ENCODE assay signal across 8 cellular contexts in genomic region chr5:96885518-96886338, GRCh38. TPM values are rescaled to one million over a fixed set of nuclear protein-coding genes. Genes with fewer than 3 reads are reported as not detected.
DNase-seq lines count a peak whose midpoint lies in the region; ATAC-seq and TF ChIP-seq lines count a peak whose summit lies in the region.
"Had no signal": no experiment of that assay in that cellular context is flagged by ENCODE, and none has a peak within 500 bp of the region (broad histone marks: within the 10 kb centered on the region; RNA-seq: fewer than 3 reads in every experiment).

No MANE protein-coding gene starts in this region.

- H3K4me3 ChIP-seq in OCI-LY3 (ENCODE audit: low read length) (peak overlapping the region; percentile 31; the same call in 1 of the 2 replicates), mucosa of rectum (ENCODE audit: low read length in 2 of 2) (no peak overlapping the region), esophagus squamous epithelium (no peak overlapping the region), right atrium auricular region (no peak overlapping the region), ovary (no peak overlapping the region)
- H3K4me3 ChIP-seq: SJSA1 had no signal

- H3K4me1 ChIP-seq in OCI-LY3 (ENCODE audit: low read length), result peaks cover 42% of the 10 kb centered on the region
- peaks cover 5 to 13% of the 10 kb centered on the region in 2 donors for H3K4me1 ChIP-seq in mucosa of rectum (ENCODE audit: control insufficient read depth in 2 of 2, insufficient read depth in 2 of 2, low read length in 2 of 2)
- H3K4me1 ChIP-seq in esophagus squamous epithelium, result peaks cover 0 to 34% (median 18%) of the 10 kb centered on the region in 3 donors
- H3K4me1 ChIP-seq in right atrium auricular region, result peaks cover 0 to 10% of the 10 kb centered on the region in 2 donors
- H3K4me1 ChIP-seq in ovary (ENCODE audit: insufficient read depth), result no peaks in the 10 kb centered on the region

- DNase-seq in esophagus squamous epithelium (lab: John Stamatoyannopoulos, UW) (no peak), right atrium auricular region (ENCODE audit: low spot score) (no peak), ovary (no peak)

- peak overlapping the region; percentile 56 for H3K4me2 ChIP-seq in OCI-LY3 (ENCODE audit: low read length)

- no peak overlapping the region for H2AFZ ChIP-seq in OCI-LY3 (ENCODE audit: low read depth, low read length)

- TF ChIP-seq EP300 in ovary (IDR thresholded peaks at IDR 0.05), result no peak

- H3K9ac ChIP-seq in OCI-LY3 (ENCODE audit: low read length), result peak overlapping the region; percentile 13; the same call in 1 of the 2 replicates
- H3K9ac ChIP-seq in mucosa of rectum (ENCODE audit: low read depth in 1 of 2, low read length in 2 of 2), result no peak overlapping the region

- ATAC-seq in GM18909 (IDR thresholded peaks at IDR 0.05; ENCODE audit: poor library complexity, unreplicated experiment) (peak; percentile 94), HG02798 (IDR thresholded peaks at IDR 0.05; ENCODE audit: poor library complexity, unreplicated experiment) (peak; percentile 91)

- H3K79me2 ChIP-seq in OCI-LY3 (ENCODE audit: low read length), result peaks cover 38% of the 10 kb centered on the region

- no peak for TF ChIP-seq POLR2A in esophagus squamous epithelium (IDR thresholded peaks at IDR 0.05)
- no peak for TF ChIP-seq POLR2A in ovary (IDR thresholded peaks at IDR 0.05)

- H4K20me1 ChIP-seq in OCI-LY3 (ENCODE audit: insufficient read depth, low read length), result peaks cover 4% of the 10 kb centered on the region; the same call in 1 of the 2 replicates

- WGBS in esophagus squamous epithelium, 2 donors, result 55 to 70% methylated on average over 5 of the region's 5 CpGs
- 82 to 85% (median 82%) methylated on average over 5 of the region's 5 CpGs for WGBS in ovary, 3 donors

- intact Hi-C loops in esophagus squamous epithelium (cut with DNase I), result no loop called here
- intact Hi-C loops in ovary (cut with DNase I), result no loop called here

- H3K9me3 ChIP-seq in OCI-LY3 (ENCODE audit: insufficient read depth, low read length) (no peaks in the 10 kb centered on the region), mucosa of rectum (ENCODE audit: control insufficient read depth in 2 of 2, low read length in 2 of 2) (no peaks in the 10 kb centered on the region), esophagus squamous epithelium (no peaks in the 10 kb centered on the region), right atrium auricular region (no peaks in the 10 kb centered on the region), ovary (no peaks in the 10 kb centered on the region)
- H3K9me3 ChIP-seq: SJSA1 had no signal

- H3K27ac ChIP-seq in OCI-LY3 (ENCODE audit: low read length), result peak overlapping the region; percentile 47
- H3K27ac ChIP-seq in mucosa of rectum (ENCODE audit: low read depth in 2 of 2, low read length in 2 of 2), result peak overlapping the region; percentile 8 to 24
- H3K27ac ChIP-seq in esophagus squamous epithelium, result peak overlapping the region in 2 of 4 donors; percentile 11 to 27
- no peak overlapping the region for H3K27ac ChIP-seq in right atrium auricular region
- H3K27ac ChIP-seq in ovary, result no peak overlapping the region
- H3K27ac ChIP-seq: SJSA1 had no signal

- no peaks in the 10 kb centered on the region for H3K27me3 ChIP-seq in OCI-LY3 (ENCODE audit: low read depth, low read length)
- no peaks in the 10 kb centered on the region for H3K27me3 ChIP-seq in mucosa of rectum (ENCODE audit: control insufficient read depth in 2 of 2, insufficient read depth in 2 of 2, low read length in 2 of 2)
- H3K27me3 ChIP-seq in esophagus squamous epithelium, result no peaks in the 10 kb centered on the region
- H3K27me3 ChIP-seq in right atrium auricular region, result no peaks in the 10 kb centered on the region
- no peaks in the 10 kb centered on the region for H3K27me3 ChIP-seq in ovary
- H3K27me3 ChIP-seq: SJSA1 had no signal

- TF ChIP-seq CTCF in OCI-LY3 (IDR thresholded peaks at IDR 0.05; ENCODE audit: low read depth, low read length), result no peak
- TF ChIP-seq CTCF in esophagus squamous epithelium (IDR thresholded peaks at IDR 0.05), result no peak
- no peak for TF ChIP-seq CTCF in right atrium auricular region (IDR thresholded peaks at IDR 0.05)
- no peak for TF ChIP-seq CTCF in ovary (IDR thresholded peaks at IDR 0.05)

- peaks cover 70% of the 10 kb centered on the region for H3K36me3 ChIP-seq in OCI-LY3 (replicated peaks; ENCODE audit: low read depth, low read length)
- peaks cover 23 to 29% of the 10 kb centered on the region in 2 donors for H3K36me3 ChIP-seq in mucosa of rectum (ENCODE audit: control insufficient read depth in 2 of 2, insufficient read depth in 2 of 2, low read length in 2 of 2)
- peaks cover 0 to 77% (median 0%) of the 10 kb centered on the region in 3 donors for H3K36me3 ChIP-seq in esophagus squamous epithelium
- H3K36me3 ChIP-seq in right atrium auricular region, result no peaks in the 10 kb centered on the region
- H3K36me3 ChIP-seq in ovary, result no peaks in the 10 kb centered on the region

RNA-seq across cellular contexts. Expression of gene ERAP2, which starts 9.4 kb away (rescaled TPM):
- total RNA-seq in esophagus squamous epithelium (10 to 100 TPM in 3 of 4 donors, 1 to 10 TPM in 1; 5.7 to 20.9 (median 13.7) TPM), right atrium auricular region (1 to 10 TPM; 5.5 to 5.9 TPM), ovary (10 to 100 TPM in 6 of 7 donors, 1 to 10 TPM in 1; 5.2 to 22.0 (median 15.9) TPM)
- 10 to 100 TPM in 1 of 2 donors, 1 to 10 TPM in 1; 1.3 to 19.2 TPM for polyA plus RNA-seq in ovary

RNA-seq across cellular contexts. Expression of gene LNPEP, which starts 50.2 kb away (rescaled TPM):
- 10 to 100 TPM; 32.0 to 48.1 (median 36.0) TPM for total RNA-seq in esophagus squamous epithelium
- 10 to 100 TPM; 50.2 to 60.0 TPM for total RNA-seq in right atrium auricular region
- total RNA-seq in ovary, result 10 to 100 TPM; 22.1 to 45.5 (median 34.5) TPM
- polyA plus RNA-seq in ovary, result 10 to 100 TPM in 1 of 2 donors, 1 to 10 TPM in 1; 7.6 to 14.2 TPM

Comparison
In these comparisons a context has a peak if more than half of its experiments do, and no peak if none do; other contexts are left out.
1. H3K27ac ChIP-seq: peak in OCI-LY3 (single experiment) and mucosa of rectum (2 of 2); none in right atrium auricular region (0 of 2) and ovary (0 of 2).